Comparison of ENCODE assay signal across 1 cellular context in genomic region chr21:32520885-32521735, GRCh38.
TF ChIP-seq lines count a peak whose summit lies in the region.

No MANE protein-coding gene starts in this region.

TF ChIP-seq in SK-N-SH, 30 proteins besides CTCF, POLR2A, EP300 and RAD21 (continued from another document):
- TF ChIP-seq REST (IDR thresholded peaks at IDR 0.05; ENCODE audit: low read depth, low read length) (0 out of 2 replicates have a peak, but pooled peaks have one; percentile 24), POLR2AphosphoS5 (IDR thresholded peaks at IDR 0.05; ENCODE audit: low read depth, low read length) (peak; percentile 56; the same call in 1 of the 2 replicates), SMC3 (IDR thresholded peaks at IDR 0.05; ENCODE audit: low read depth, low read length) (no peak), GABPA (IDR thresholded peaks at IDR 0.05; ENCODE audit: low read depth) (no peak; the same call in 1 of the 2 replicates), MXI1 (IDR thresholded peaks at IDR 0.05; ENCODE audit: low read depth, low read length) (no peak), MAX (IDR thresholded peaks at IDR 0.05; ENCODE audit: low read depth) (peak; percentile 85), TAF1 (IDR thresholded peaks at IDR 0.05; ENCODE audit: borderline replicate concordance, low read depth, low read length) (peak; percentile 34; the same call in 1 of the 2 replicates), YY1 (IDR thresholded peaks at IDR 0.05; ENCODE audit: low read depth) (no peak), SIN3A (IDR thresholded peaks at IDR 0.05; ENCODE audit: borderline replicate concordance, low read depth, low read length) (0 out of 2 replicates have a peak, but pooled peaks have one; percentile 47), RXRA (IDR thresholded peaks at IDR 0.05; ENCODE audit: borderline replicate concordance, low read depth) (no peak), RFX5 (IDR thresholded peaks at IDR 0.05; ENCODE audit: low read length) (no peak), NRF1 (IDR thresholded peaks at IDR 0.05; ENCODE audit: low read depth, low read length) (no peak)
